Comparison of ENCODE assay signal across 1 cellular context in genomic region chr19:3443840-3444694, GRCh38.
TF ChIP-seq lines count a peak whose summit lies in the region.

No MANE protein-coding gene starts in this region.

TF ChIP-seq in H1, 55 proteins besides CTCF, POLR2A, EP300 and RAD21:
- TF ChIP-seq ASH2L (IDR thresholded peaks at IDR 0.05; ENCODE audit: low read length) (no peak), ZNF274 (IDR thresholded peaks at IDR 0.05; ENCODE audit: borderline replicate concordance, extremely low read depth, low read length) (no peak), POLR2AphosphoS5 (IDR thresholded peaks at IDR 0.05; ENCODE audit: low read depth, low read length) (peak; percentile 50; the same call in 1 of the 2 replicates), JUND (IDR thresholded peaks at IDR 0.05; ENCODE audit: low read length) (0 out of 2 replicates have a peak, but pooled peaks have one; percentile 19), RXRA (IDR thresholded peaks at IDR 0.05; ENCODE audit: insufficient read depth, low read depth, low read length) (no peak), TAF1 (IDR thresholded peaks at IDR 0.05; ENCODE audit: low read depth, low read length) (0 out of 2 replicates have a peak, but pooled peaks have one; percentile 15), YY1 (IDR thresholded peaks at IDR 0.05; ENCODE audit: low read depth, low read length) (0 out of 2 replicates have a peak, but pooled peaks have one; percentile 35), MAX (IDR thresholded peaks at IDR 0.05) (peak; percentile 53), TBP (IDR thresholded peaks at IDR 0.05; ENCODE audit: low read depth, low read length) (peak; percentile 41; the same call in 1 of the 2 replicates), GABPA (IDR thresholded peaks at IDR 0.05; ENCODE audit: borderline replicate concordance, insufficient read depth, low read length) (peak; percentile 68; the same call in 1 of the 2 replicates), RBBP5 (IDR thresholded peaks at IDR 0.05; ENCODE audit: borderline replicate concordance, low read depth, low read length) (no peak), KDM4A (IDR thresholded peaks at IDR 0.05; ENCODE audit: low read depth, low read length, severe bottlenecking) (no peak), CHD2 (IDR thresholded peaks at IDR 0.05; ENCODE audit: low read length) (peak; percentile 69; the same call in 1 of the 2 replicates), E2F6 (IDR thresholded peaks at IDR 0.05) (peak; percentile 36; the same call in 1 of the 2 replicates)
